In genomic region chr11:120937501-120937900, GRCh38 we compare ENCODE assay signal across 7 cellular contexts.
"Had no signal": no experiment of that assay in that cellular context is flagged by ENCODE, and none has a peak within 500 bp of the region (broad histone marks: within the 10 kb centered on the region; RNA-seq: fewer than 3 reads in every experiment).

No MANE protein-coding gene starts in this region.

- H2AFZ ChIP-seq: GM23338 had no signal

- H3K4me3 ChIP-seq: GM23338, HAP-1, K562 had no signal

- H3K36me3 ChIP-seq: HAP-1 had no signal

- H3K9me3 ChIP-seq: HAP-1 had no signal

- DNase-seq: H7, HFFc6, IMR-90 had no signal

- ATAC-seq: HCT116, K562 had no signal
